Comparison of ENCODE assay signal across 1 cellular context in the genomic region with DNA sequence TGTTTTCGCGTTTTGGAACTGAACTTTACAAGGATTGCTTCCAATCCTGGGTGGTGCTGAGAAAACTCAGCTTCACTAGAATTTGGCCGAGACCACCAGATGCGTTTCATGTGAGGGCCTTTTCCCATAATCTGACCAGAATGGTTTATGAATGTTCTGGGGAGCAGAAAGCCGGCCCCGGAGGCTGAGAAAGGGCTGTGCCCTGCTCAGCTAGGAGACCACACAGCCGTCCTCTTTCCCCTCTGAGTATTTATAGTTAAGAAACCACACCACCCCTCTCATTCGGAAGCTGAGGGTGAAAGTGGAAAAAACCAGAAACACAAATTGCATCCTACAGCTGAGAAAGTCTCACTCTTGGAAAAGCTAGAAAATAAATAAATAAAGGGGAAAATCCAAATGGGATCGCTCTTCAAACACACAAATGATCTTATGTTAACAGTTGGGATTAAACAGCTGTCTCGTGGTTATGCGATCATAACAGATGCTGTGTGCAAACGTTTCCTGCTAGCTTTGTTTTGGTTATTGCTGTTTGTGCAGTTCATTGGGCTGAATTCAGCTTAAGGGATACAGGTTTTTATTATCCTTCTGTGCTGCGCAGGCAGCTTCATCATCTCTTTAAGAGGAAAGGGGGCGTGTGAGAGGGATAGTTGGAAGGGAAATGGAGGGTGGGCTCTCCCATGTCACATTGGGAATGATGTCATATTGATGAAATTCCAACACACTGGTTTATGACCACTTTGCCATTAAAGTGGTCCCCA.
TF ChIP-seq lines count a peak whose summit lies in the region.

No MANE protein-coding gene starts in this region.

TF ChIP-seq in GM12878, 131 proteins besides CTCF, POLR2A, EP300 and RAD21 (continued from another document):
- TF ChIP-seq MYC (IDR thresholded peaks at IDR 0.05; ENCODE audit: insufficient read depth, insufficient read length, insufficient replicate concordance, low read length, severe bottlenecking) (no peak), ZSCAN29 (IDR thresholded peaks at IDR 0.05) (no peak), NFYA (IDR thresholded peaks at IDR 0.05; ENCODE audit: borderline replicate concordance, low read depth, low read length) (no peak), STAT3 (IDR thresholded peaks at IDR 0.05; ENCODE audit: low read depth, low read length) (no peak), IKZF2 (IDR thresholded peaks at IDR 0.05) (peak; percentile 37 to 59; a peak in 3 of 4 replicates), SMARCA5 (IDR thresholded peaks at IDR 0.05) (no peak)
- TF ChIP-seq, protein P1, sequence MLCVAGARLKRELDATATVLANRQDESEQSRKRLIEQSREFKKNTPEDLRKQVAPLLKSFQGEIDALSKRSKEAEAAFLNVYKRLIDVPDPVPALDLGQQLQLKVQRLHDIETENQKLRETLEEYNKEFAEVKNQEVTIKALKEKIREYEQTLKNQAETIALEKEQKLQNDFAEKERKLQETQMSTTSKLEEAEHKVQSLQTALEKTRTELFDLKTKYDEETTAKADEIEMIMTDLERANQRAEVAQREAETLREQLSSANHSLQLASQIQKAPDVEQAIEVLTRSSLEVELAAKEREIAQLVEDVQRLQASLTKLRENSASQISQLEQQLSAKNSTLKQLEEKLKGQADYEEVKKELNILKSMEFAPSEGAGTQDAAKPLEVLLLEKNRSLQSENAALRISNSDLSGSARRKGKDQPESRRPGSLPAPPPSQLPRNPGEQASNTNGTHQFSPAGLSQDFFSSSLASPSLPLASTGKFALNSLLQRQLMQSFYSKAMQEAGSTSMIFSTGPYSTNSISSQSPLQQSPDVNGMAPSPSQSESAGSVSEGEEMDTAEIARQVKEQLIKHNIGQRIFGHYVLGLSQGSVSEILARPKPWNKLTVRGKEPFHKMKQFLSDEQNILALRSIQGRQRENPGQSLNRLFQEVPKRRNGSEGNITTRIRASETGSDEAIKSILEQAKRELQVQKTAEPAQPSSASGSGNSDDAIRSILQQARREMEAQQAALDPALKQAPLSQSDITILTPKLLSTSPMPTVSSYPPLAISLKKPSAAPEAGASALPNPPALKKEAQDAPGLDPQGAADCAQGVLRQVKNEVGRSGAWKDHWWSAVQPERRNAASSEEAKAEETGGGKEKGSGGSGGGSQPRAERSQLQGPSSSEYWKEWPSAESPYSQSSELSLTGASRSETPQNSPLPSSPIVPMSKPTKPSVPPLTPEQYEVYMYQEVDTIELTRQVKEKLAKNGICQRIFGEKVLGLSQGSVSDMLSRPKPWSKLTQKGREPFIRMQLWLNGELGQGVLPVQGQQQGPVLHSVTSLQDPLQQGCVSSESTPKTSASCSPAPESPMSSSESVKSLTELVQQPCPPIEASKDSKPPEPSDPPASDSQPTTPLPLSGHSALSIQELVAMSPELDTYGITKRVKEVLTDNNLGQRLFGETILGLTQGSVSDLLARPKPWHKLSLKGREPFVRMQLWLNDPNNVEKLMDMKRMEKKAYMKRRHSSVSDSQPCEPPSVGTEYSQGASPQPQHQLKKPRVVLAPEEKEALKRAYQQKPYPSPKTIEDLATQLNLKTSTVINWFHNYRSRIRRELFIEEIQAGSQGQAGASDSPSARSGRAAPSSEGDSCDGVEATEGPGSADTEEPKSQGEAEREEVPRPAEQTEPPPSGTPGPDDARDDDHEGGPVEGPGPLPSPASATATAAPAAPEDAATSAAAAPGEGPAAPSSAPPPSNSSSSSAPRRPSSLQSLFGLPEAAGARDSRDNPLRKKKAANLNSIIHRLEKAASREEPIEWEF (IDR thresholded peaks at IDR 0.05; ENCODE audit: insufficient replicate concordance, low read depth, low read length): peak; percentile 26
- TF ChIP-seq, protein P2, sequence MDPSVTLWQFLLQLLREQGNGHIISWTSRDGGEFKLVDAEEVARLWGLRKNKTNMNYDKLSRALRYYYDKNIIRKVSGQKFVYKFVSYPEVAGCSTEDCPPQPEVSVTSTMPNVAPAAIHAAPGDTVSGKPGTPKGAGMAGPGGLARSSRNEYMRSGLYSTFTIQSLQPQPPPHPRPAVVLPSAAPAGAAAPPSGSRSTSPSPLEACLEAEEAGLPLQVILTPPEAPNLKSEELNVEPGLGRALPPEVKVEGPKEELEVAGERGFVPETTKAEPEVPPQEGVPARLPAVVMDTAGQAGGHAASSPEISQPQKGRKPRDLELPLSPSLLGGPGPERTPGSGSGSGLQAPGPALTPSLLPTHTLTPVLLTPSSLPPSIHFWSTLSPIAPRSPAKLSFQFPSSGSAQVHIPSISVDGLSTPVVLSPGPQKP (IDR thresholded peaks at IDR 0.05; ENCODE audit: low read depth, low read length): peak; percentile 24; the same call in 1 of the 2 replicates
- TF ChIP-seq, protein P3, sequence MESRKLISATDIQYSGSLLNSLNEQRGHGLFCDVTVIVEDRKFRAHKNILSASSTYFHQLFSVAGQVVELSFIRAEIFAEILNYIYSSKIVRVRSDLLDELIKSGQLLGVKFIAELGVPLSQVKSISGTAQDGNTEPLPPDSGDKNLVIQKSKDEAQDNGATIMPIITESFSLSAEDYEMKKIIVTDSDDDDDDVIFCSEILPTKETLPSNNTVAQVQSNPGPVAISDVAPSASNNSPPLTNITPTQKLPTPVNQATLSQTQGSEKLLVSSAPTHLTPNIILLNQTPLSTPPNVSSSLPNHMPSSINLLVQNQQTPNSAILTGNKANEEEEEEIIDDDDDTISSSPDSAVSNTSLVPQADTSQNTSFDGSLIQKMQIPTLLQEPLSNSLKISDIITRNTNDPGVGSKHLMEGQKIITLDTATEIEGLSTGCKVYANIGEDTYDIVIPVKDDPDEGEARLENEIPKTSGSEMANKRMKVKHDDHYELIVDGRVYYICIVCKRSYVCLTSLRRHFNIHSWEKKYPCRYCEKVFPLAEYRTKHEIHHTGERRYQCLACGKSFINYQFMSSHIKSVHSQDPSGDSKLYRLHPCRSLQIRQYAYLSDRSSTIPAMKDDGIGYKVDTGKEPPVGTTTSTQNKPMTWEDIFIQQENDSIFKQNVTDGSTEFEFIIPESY (IDR thresholded peaks at IDR 0.05): no peak
TF ChIP-seq in GM12878: peak in this region for 5.
